Comparison of ENCODE assay signal across 18 cellular contexts in the genomic region with DNA sequence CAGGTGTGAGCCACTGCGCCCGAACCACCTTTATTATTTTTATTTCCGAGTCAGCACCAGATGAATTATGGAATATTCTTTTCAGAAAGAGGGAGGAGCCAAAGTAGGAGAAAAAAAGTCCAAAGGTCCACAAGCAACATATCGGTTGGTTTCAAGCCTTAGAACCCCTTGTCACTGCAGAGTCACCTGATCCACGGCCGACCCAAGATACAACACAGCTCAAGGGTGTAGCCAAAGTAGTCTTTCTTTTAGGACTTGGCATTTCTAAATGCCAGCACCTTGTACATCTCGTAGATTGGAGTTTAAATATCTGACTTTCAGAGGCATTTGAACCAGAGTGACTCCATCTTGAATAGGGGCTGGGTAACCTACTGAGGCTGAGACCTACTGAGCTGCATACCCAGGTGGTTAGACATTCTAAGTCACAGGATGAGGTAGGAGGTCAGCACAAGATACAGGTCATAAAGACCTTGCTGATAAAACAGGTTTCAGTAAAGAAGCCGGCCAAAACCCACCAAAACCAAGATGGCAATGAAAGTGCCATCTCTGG.
"Had no signal": no experiment of that assay in that cellular context is flagged by ENCODE, and none has a peak within 500 bp of the region (broad histone marks: within the 10 kb centered on the region; RNA-seq: fewer than 3 reads in every experiment).

No MANE protein-coding gene starts in this region.

- H3K9me3 ChIP-seq: adrenal gland, prostate gland, right lobe of liver, stomach, testis had no signal

- H3K27me3 ChIP-seq: adrenal gland, right lobe of liver, stomach, testis had no signal

- ATAC-seq: activated naive CD4-positive, alpha-beta T cell treated with anti-CD3 and anti-CD28 coated beads, Interleukin-2, amount 50 U/mL, for 72 hours; esophagus mucosa; right lobe of liver had no signal

- H3K4me3 ChIP-seq: adrenal gland, prostate gland, right lobe of liver, smooth muscle cell, stomach, testis had no signal

- H3K4me2 ChIP-seq: smooth muscle cell had no signal

- DNase-seq: activated CD4-positive, alpha-beta T cell treated with anti-CD3 and anti-CD28 coated beads for 1 hour; activated gamma-delta T cell treated with Interleukin-2 at 50 U/mL for 16 hours; activated T-cell treated with anti-CD3 and anti-CD28 coated beads for 4 hours; effector CD8-positive, alpha-beta T cell; mammary epithelial cell; stimulated activated CD4-positive, alpha-beta T cell treated with anti-CD3 and anti-CD28 coated beads, Interleukin-4, amount 100 ng/mL, for 1 hour; stomach; testis had no signal

- H3K36me3 ChIP-seq: adrenal gland, prostate gland, right lobe of liver, stomach had no signal

- H3K27ac ChIP-seq: right lobe of liver, stomach, testis, VCaP had no signal

- FAIRE-seq: astrocyte, bronchial epithelial cell, islet of Langerhans had no signal
